In genomic region chrX:29488919-29489318, GRCh38 we compare ENCODE assay signal across 9 cellular contexts.
DNase-seq lines count a peak whose midpoint lies in the region; ATAC-seq and FAIRE-seq lines count a peak whose summit lies in the region.
"Had no signal": no experiment of that assay in that cellular context is flagged by ENCODE, and none has a peak within 500 bp of the region (broad histone marks: within the 10 kb centered on the region; RNA-seq: fewer than 3 reads in every experiment).

No MANE protein-coding gene starts in this region.

- FAIRE-seq in HTR-8/SVneo (lab: Jason Lieb, UNC): peak; percentile 28

- DNase-seq in HTR-8/SVneo (ENCODE audit: insufficient read length, low spot score) (no peak), foreskin melanocyte (peak; percentile 28), RPMI8226 (no peak), DMS114 treated with DMSO at 0.1 percent for 48 hours (lab: John Stamatoyannopoulos, UW; ENCODE audit: unreplicated experiment) (no peak)
- DNase-seq: CD4-positive, alpha-beta memory T cell had no signal

- ATAC-seq in GM18868 (IDR thresholded peaks at IDR 0.05; ENCODE audit: unreplicated experiment) (peak; percentile 52), GM21786 (IDR thresholded peaks at IDR 0.05; ENCODE audit: unreplicated experiment) (peak; percentile 54), HG03045 (IDR thresholded peaks at IDR 0.05; ENCODE audit: unreplicated experiment) (no peak)
- ATAC-seq: body of pancreas had no signal
